8 cellular contexts compared by ENCODE assay signal in the genomic region with DNA sequence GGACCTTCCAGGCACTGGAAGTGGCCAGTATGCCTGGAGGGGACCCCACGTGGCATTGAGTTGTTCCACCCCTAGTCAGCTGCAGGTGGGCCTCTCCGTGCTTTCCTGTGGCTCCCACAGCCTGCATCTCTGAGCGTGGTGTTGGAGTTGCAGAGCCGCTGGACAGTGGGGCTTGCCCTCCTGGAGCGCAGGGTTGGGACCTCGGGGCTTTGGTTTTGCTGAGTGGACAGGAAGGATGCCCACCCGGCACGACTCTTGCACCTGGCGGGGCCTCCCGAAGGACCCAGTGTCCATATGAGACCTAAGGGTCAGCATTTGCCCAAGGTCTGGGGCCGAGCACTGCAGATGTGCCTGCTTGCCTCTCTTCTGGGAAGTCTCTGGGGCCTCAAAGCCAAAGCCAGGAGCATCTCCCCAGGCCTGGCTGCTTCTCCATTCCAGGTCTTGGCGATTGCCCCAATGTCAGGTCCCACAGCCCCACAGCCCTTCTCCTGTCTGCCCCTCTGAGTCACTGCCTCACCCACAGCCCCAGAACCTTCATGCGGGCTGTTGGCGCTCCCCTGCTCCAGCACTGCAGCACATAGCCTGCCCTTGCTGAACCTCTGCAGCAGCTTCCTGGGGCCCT. TPM values are rescaled to one million over a fixed set of nuclear protein-coding genes. Genes with fewer than 3 reads are reported as not detected.
DNase-seq lines count a peak whose midpoint lies in the region; ATAC-seq, FAIRE-seq and TF ChIP-seq lines count a peak whose summit lies in the region.

No MANE protein-coding gene starts in this region.

- TF ChIP-seq EP300 in A549 (IDR thresholded peaks at IDR 0.05), result no peak

- no peak for TF ChIP-seq RAD21 in A549 (conservative IDR thresholded peaks at IDR 0.05 in 1 of 2, IDR thresholded peaks at IDR 0.05 in 1 of 2)

- FAIRE-seq in A549 (lab: Jason Lieb, UNC) (no peak), astrocyte (lab: Jason Lieb, UNC) (no peak), GM12892 (lab: Jason Lieb, UNC) (no peak)

- H3K9me3 ChIP-seq in A549, result no peaks in the 10 kb centered on the region
- H3K9me3 ChIP-seq in HEK293 (ENCODE audit: control insufficient read depth, insufficient read depth, low read depth, low read length), result no peaks in the 10 kb centered on the region
- no peaks in the 10 kb centered on the region for H3K9me3 ChIP-seq in astrocyte (ENCODE audit: insufficient read depth, low read depth, low read length)
- H3K9me3 ChIP-seq in vagina, result no peaks in the 10 kb centered on the region

- POLR2A ChIA-PET in A549 (lab: Yijun Ruan, JAX) (no interaction called here), HEK293 (lab: Yijun Ruan, JAX) (interaction anchor here (3.1 kb wide), 1 partner anchor 15 kb away, joined by 36 read pairs; a partner anchor contains a TSS)

- CTCF ChIA-PET in A549 (lab: Yijun Ruan, JAX) (interaction anchor here (0.5 kb wide), 1 partner anchor 14 kb away, joined by 4 read pairs; no protein-coding TSS in a partner anchor), HEK293 (lab: Yijun Ruan, JAX) (no interaction called here)

- DNase-seq in A549 (ENCODE audit: low read depth in 1 of 2, low spot score in 1 of 2) (no peak), astrocyte (ENCODE audit: low read depth) (no peak), memory B cell (ENCODE audit: low spot score in 2 of 2) (no peak), vagina (ENCODE audit: extremely low spot score in 2 of 2) (no peak), GM12892 (ENCODE audit: insufficient read length) (no peak)

- H3K4me1 ChIP-seq in A549, result peaks cover 16% of the 10 kb centered on the region
- peaks cover 7% of the 10 kb centered on the region for H3K4me1 ChIP-seq in HEK293 (ENCODE audit: control insufficient read depth, insufficient read depth, low read length)
- peaks cover 20% of the 10 kb centered on the region for H3K4me1 ChIP-seq in astrocyte (ENCODE audit: insufficient read depth, low read length)
- peaks cover 42% of the 10 kb centered on the region for H3K4me1 ChIP-seq in vagina

- H3K9ac ChIP-seq in astrocyte (ENCODE audit: low read length), result peak overlapping the region; percentile 63

- no peak overlapping the region for H2AFZ ChIP-seq in astrocyte (ENCODE audit: low read depth, low read length)

- TF ChIP-seq CTCF in A549 (IDR thresholded peaks at IDR 0.05) (no peak), HEK293 (tag by site-specific recombination; IDR thresholded peaks at IDR 0.05) (no peak), astrocyte (IDR thresholded peaks at IDR 0.05; ENCODE audit: insufficient read depth, low read depth, low read length) (no peak), vagina (IDR thresholded peaks at IDR 0.05) (no peak)

- H3K9me3 Mint-ChIP-seq in astrocyte (ENCODE audit: unreplicated experiment) (no peaks in the 10 kb centered on the region), memory B cell (no peaks in the 10 kb centered on the region)

- no peaks in the 10 kb centered on the region for H3K36me3 ChIP-seq in HEK293 (ENCODE audit: control insufficient read depth in 2 of 2, insufficient read depth in 1 of 2, low read length in 2 of 2)
- no peaks in the 10 kb centered on the region for H3K36me3 ChIP-seq in astrocyte (ENCODE audit: insufficient read depth, low read length)
- H3K36me3 ChIP-seq in vagina, result no peaks in the 10 kb centered on the region

- H3K27me3 Mint-ChIP-seq in astrocyte (ENCODE audit: low read depth, unreplicated experiment) (no peaks in the 10 kb centered on the region), memory B cell (no peaks in the 10 kb centered on the region)

- TF ChIP-seq POLR2A in A549 (IDR thresholded peaks at IDR 0.05; ENCODE audit: low read length) (no peak), vagina (IDR thresholded peaks at IDR 0.05) (no peak), GM12892 (IDR thresholded peaks at IDR 0.05; ENCODE audit: low read depth, low read length) (no peak)

- H3K4me2 ChIP-seq in A549 (peak overlapping the region; percentile 93), astrocyte (ENCODE audit: low read length) (peak overlapping the region; percentile 94)

- H3K27me3 ChIP-seq in astrocyte (ENCODE audit: insufficient read depth, low read length) (no peaks in the 10 kb centered on the region), vagina (no peaks in the 10 kb centered on the region)

- H3K27ac Mint-ChIP-seq in astrocyte (ENCODE audit: unreplicated experiment) (no peak overlapping the region), memory B cell (peak overlapping the region; percentile 73)

- H3K4me3 Mint-ChIP-seq in astrocyte (ENCODE audit: unreplicated experiment) (peak overlapping the region; percentile 87), memory B cell (peak overlapping the region; percentile 47)

- peaks cover 38% of the 10 kb centered on the region for H4K20me1 ChIP-seq in astrocyte (ENCODE audit: insufficient read depth, low read length)

- H3K4me3 ChIP-seq in A549 (peak overlapping the region; percentile 100), HEK293 (ENCODE audit: low read depth, low read length) (peak overlapping the region; percentile 69; the same call in 1 of the 2 replicates), astrocyte (ENCODE audit: insufficient read depth, low read depth, low read length) (peak overlapping the region; percentile 64), vagina (peak overlapping the region; percentile 72 to 92)

- peaks cover 12% of the 10 kb centered on the region for H3K4me1 Mint-ChIP-seq in astrocyte (ENCODE audit: low read depth, unreplicated experiment)
- H3K4me1 Mint-ChIP-seq in memory B cell, result peaks cover 10% of the 10 kb centered on the region

- H3K79me2 ChIP-seq in astrocyte (ENCODE audit: insufficient read depth, low read length), result peaks cover 47% of the 10 kb centered on the region

- ATAC-seq in A549, result peak in 1 of 2 experiments; percentile 19; a peak in 3 of 6 replicates
- ATAC-seq in memory B cell (ENCODE audit: low read depth), result no peak
- ATAC-seq in HG03439 (IDR thresholded peaks at IDR 0.05; ENCODE audit: unreplicated experiment), result no peak
- no peak for ATAC-seq in GM21526 (IDR thresholded peaks at IDR 0.05; ENCODE audit: low FRiP score, unreplicated experiment)

- H3K27ac ChIP-seq in A549 (peak overlapping the region in 1 of 2 experiments; percentile 95; a peak in 3 of 6 replicates), HEK293 (ENCODE audit: extremely low read depth, low read depth, low read length) (no peak overlapping the region; the same call in 1 of the 2 replicates), astrocyte (ENCODE audit: low read depth, low read length) (no peak overlapping the region), vagina (peak overlapping the region; percentile 75)

- H3K36me3 Mint-ChIP-seq in astrocyte (ENCODE audit: low read depth, unreplicated experiment), result no peaks in the 10 kb centered on the region
- no peaks in the 10 kb centered on the region for H3K36me3 Mint-ChIP-seq in memory B cell

- intact Hi-C loops in vagina (cut with DNase I), result no loop called here

- 87% methylated on average over 14 of the region's 14 CpGs for WGBS in A549 (ENCODE audit: missing lambda C conversion rate)

TF ChIP-seq in A549, 52 proteins besides CTCF, POLR2A, EP300 and RAD21:
- TF ChIP-seq, protein P1, sequence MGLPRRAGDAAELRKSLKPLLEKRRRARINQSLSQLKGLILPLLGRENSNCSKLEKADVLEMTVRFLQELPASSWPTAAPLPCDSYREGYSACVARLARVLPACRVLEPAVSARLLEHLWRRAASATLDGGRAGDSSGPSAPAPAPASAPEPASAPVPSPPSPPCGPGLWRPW (IDR thresholded peaks at IDR 0.05), result no peak
- TF ChIP-seq CEBPB (IDR thresholded peaks at IDR 0.05), result no peak
- TF ChIP-seq KDM5A (IDR thresholded peaks at IDR 0.05), result no peak
- TF ChIP-seq MAFK (IDR thresholded peaks at IDR 0.05; ENCODE audit: partially characterized antibody), result peak; percentile 45
- TF ChIP-seq ZNF302 (CRISPR knock-in tag; IDR thresholded peaks at IDR 0.05), result no peak
- TF ChIP-seq CHD4 (IDR thresholded peaks at IDR 0.05; ENCODE audit: borderline replicate concordance), result no peak

TF ChIP-seq in HEK293, 187 proteins besides CTCF, POLR2A, EP300 and RAD21 (continues in another document):
- peak; percentile 34; the same call in 1 of the 2 replicates for TF ChIP-seq ZBTB48 (tag by site-specific recombination; IDR thresholded peaks at IDR 0.05)
- TF ChIP-seq, protein P2, sequence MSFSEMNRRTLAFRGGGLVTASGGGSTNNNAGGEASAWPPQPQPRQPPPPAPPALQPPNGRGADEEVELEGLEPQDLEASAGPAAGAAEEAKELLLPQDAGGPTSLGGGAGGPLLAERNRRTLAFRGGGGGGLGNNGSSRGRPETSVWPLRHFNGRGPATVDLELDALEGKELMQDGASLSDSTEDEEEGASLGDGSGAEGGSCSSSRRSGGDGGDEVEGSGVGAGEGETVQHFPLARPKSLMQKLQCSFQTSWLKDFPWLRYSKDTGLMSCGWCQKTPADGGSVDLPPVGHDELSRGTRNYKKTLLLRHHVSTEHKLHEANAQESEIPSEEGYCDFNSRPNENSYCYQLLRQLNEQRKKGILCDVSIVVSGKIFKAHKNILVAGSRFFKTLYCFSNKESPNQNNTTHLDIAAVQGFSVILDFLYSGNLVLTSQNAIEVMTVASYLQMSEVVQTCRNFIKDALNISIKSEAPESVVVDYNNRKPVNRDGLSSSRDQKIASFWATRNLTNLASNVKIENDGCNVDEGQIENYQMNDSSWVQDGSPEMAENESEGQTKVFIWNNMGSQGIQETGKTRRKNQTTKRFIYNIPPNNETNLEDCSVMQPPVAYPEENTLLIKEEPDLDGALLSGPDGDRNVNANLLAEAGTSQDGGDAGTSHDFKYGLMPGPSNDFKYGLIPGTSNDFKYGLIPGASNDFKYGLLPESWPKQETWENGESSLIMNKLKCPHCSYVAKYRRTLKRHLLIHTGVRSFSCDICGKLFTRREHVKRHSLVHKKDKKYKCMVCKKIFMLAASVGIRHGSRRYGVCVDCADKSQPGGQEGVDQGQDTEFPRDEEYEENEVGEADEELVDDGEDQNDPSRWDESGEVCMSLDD (tag by site-specific recombination; IDR thresholded peaks at IDR 0.05), result no peak
- TF ChIP-seq ZNF529 (tag by site-specific recombination; IDR thresholded peaks at IDR 0.05; ENCODE audit: insufficient replicate concordance), result no peak

RNA-seq across cellular contexts. Expression of a gene that starts 1.5 kb away (rescaled TPM):
- polyA plus RNA-seq in A549 (2011; rRNA removed), result 11.9 and 13.1 TPM in 2 replicates
- polyA plus RNA-seq in A549 (2012; cell fraction: cytosol; rRNA removed), result 30.5 and 35.5 TPM in 2 replicates
- polyA plus RNA-seq in A549 (2012; cell fraction: nucleus; rRNA removed), result 95.3 and 135 TPM in 2 replicates
- polyA plus RNA-seq in A549 (2017; fragmentation: RNase III; extraction: RNeasy Plus Mini Kit Qiagen cat#74134 plus additional on column Dnase treatment), result 21.7 to 25.8 TPM (median 24.5 TPM) in 3 replicates
- 19.4 and 24.6 TPM in 2 replicates for polyA minus RNA-seq in A549 (2011; rRNA and poly(A)+ RNA removed)
- 49.7 and 51.0 TPM in 2 replicates for total RNA-seq in astrocyte
- 64.8 TPM for total RNA-seq in vagina
- 8.5 TPM for polyA plus RNA-seq in GM12892 (2012; ENCODE audit: missing spikeins)

RNA-seq across cellular contexts. Expression of a gene that starts 15.3 kb away (rescaled TPM):
- polyA plus RNA-seq in A549 (2011; rRNA removed), result 7.0 and 8.5 TPM in 2 replicates
- 15.4 and 21.4 TPM in 2 replicates for polyA plus RNA-seq in A549 (2012; cell fraction: cytosol; rRNA removed)
- polyA plus RNA-seq in A549 (2012; cell fraction: nucleus; rRNA removed), result 59.0 and 64.6 TPM in 2 replicates
- 23.9 to 29.6 TPM (median 25.7 TPM) in 3 replicates for polyA plus RNA-seq in A549 (2017; fragmentation: RNase III; extraction: RNeasy Plus Mini Kit Qiagen cat#74134 plus additional on column Dnase treatment)
- 9.6 and 14.5 TPM in 2 replicates for polyA minus RNA-seq in A549 (2011; rRNA and poly(A)+ RNA removed)
- total RNA-seq in astrocyte, result 20.5 and 21.5 TPM in 2 replicates
- total RNA-seq in vagina, result 64.6 TPM
- polyA plus RNA-seq in GM12892 (2012; ENCODE audit: missing spikeins), result 6.4 TPM
